10 cellular contexts compared by ENCODE assay signal in the genomic region with DNA sequence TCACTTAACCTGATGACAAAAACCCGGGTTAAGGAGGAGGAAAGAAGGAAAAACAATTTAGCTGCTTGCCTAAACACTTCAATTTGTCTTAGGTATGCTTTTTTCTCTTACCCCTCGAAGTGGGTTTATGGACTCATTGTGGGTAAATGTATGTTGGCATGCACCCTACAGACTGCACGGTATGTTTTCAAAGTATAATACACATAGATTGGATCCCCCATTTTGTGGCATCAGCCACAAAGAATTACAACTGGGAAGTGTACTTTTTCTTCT. TPM values are rescaled to one million over a fixed set of nuclear protein-coding genes. Genes with fewer than 3 reads are reported as not detected.
A peak's percentile ranks its signal among the peaks of the same experiment; 100 is the strongest.
DNase-seq lines count a peak whose midpoint lies in the region; ATAC-seq and TF ChIP-seq lines count a peak whose summit lies in the region.
"Had no signal": no experiment of that assay in that cellular context is flagged by ENCODE, and none has a peak within 500 bp of the region (broad histone marks: within the 10 kb centered on the region; RNA-seq: fewer than 3 reads in every experiment).

No MANE protein-coding gene starts in this region.

- ATAC-seq in Right ventricle myocardium superior (ENCODE audit: poor library complexity) = no peak
- no peak for ATAC-seq in GM19452 (IDR thresholded peaks at IDR 0.05; ENCODE audit: unreplicated experiment)
- ATAC-seq in HG03565 (IDR thresholded peaks at IDR 0.05; ENCODE audit: unreplicated experiment) = no peak

- TF ChIP-seq CTCF in right atrium auricular region (IDR thresholded peaks at IDR 0.05) = no peak
- no peak for TF ChIP-seq CTCF in nephron progenitor cell (IDR thresholded peaks at IDR 0.05)

- peaks cover 0 to 45% of the 10 kb centered on the region in 2 donors for H3K4me1 ChIP-seq in right atrium auricular region

- peaks cover 6% of the 10 kb centered on the region for H3K36me3 ChIP-seq in right atrium auricular region
- H3K36me3 ChIP-seq: WERI-Rb-1 had no signal

- H3K4me3 Mint-ChIP-seq in nephron progenitor cell = peak overlapping the region; percentile 98

- peaks cover 63% of the 10 kb centered on the region for H3K4me1 Mint-ChIP-seq in nephron progenitor cell

- H3K4me3 ChIP-seq in right atrium auricular region = peak overlapping the region; percentile 84 to 93

- H3K27me3 ChIP-seq in right atrium auricular region = no peaks in the 10 kb centered on the region

- peaks cover 11% of the 10 kb centered on the region for H3K36me3 Mint-ChIP-seq in nephron progenitor cell (ENCODE audit: low read depth)

- H3K9me3 Mint-ChIP-seq in nephron progenitor cell = peaks cover 3% of the 10 kb centered on the region

- H3K27me3 Mint-ChIP-seq in nephron progenitor cell (ENCODE audit: low read depth, poor library complexity) = no peaks in the 10 kb centered on the region

- H3K27ac ChIP-seq in right atrium auricular region (peak overlapping the region; percentile 95 to 99), epithelial cell of prostate (peak overlapping the region; percentile 99)
- H3K27ac ChIP-seq: WERI-Rb-1 had no signal

- H3K9me3 ChIP-seq in right atrium auricular region = no peaks in the 10 kb centered on the region

- DNase-seq in right atrium auricular region (ENCODE audit: low spot score) (no peak), Right ventricle myocardium superior (no peak), epithelial cell of prostate (ENCODE audit: low read depth, low spot score) (no peak), nephron progenitor cell (no peak), COLO829 (ENCODE audit: low spot score) (no peak)
- no peak for DNase-seq in activated CD8-positive, alpha-beta memory T cell treated with anti-CD3 and anti-CD28 coated beads for 24 hours
- DNase-seq: WERI-Rb-1 had no signal

- peak overlapping the region; percentile 99 for H3K27ac Mint-ChIP-seq in nephron progenitor cell
- H3K27ac Mint-ChIP-seq: CD14-positive monocyte had no signal

- intact Hi-C loops in Right ventricle myocardium superior (cut with DNase I) = loop anchor here (10.0 kb wide), 1 partner anchor 102 kb away; no protein-coding TSS in a partner anchor

RNA-seq across cellular contexts. Expression of gene YAP1, which starts 2.3 kb away (rescaled TPM):
- 100 to 1,000 TPM in 1 of 2 donors, 10 to 100 TPM in 1; 85.0 to 135 TPM for total RNA-seq in right atrium auricular region
- 73.8 TPM for total RNA-seq in Right ventricle myocardium superior
